20 cellular contexts compared by ENCODE assay signal in genomic region chr10:26647602-26648244, GRCh38.
"Had no signal": no experiment of that assay in that cellular context is flagged by ENCODE, and none has a peak within 500 bp of the region (broad histone marks: within the 10 kb centered on the region; RNA-seq: fewer than 3 reads in every experiment).

No MANE protein-coding gene starts in this region.

- H3K27ac ChIP-seq: epithelial cell of prostate, tibial nerve had no signal

- H3K9me3 ChIP-seq: tibial nerve had no signal

- H3K4me1 ChIP-seq: tibial nerve had no signal

- ATAC-seq: activated CD4-positive, CD25-positive, alpha-beta regulatory T cell treated with anti-CD3 and anti-CD28 coated beads, Interleukin-2, amount 50 U/mL, for 24 hours; activated naive CD8-positive, alpha-beta T cell treated with anti-CD3 and anti-CD28 coated beads, Interleukin-2, amount 50 U/mL, for 24 hours; activated T-helper 17 cell treated with anti-CD3 and anti-CD28 coated beads, Interleukin-2, amount 50 U/mL, for 72 hours; effector memory CD8-positive, alpha-beta T cell; left ventricle myocardium superior had no signal

- H3K36me3 ChIP-seq: tibial nerve had no signal

- DNase-seq: activated naive CD4-positive, alpha-beta T cell treated with anti-CD3 and anti-CD28 coated beads for 36 hours; activated naive CD8-positive, alpha-beta T cell treated with anti-CD3 and anti-CD28 coated beads, Interleukin-2, amount 50 U/mL, for 24 hours; activated T-cell treated with anti-CD3 and anti-CD28 coated beads for 4 hours; aorta; dermis blood vessel endothelial cell; effector memory CD8-positive, alpha-beta T cell; foreskin melanocyte; kidney glomerular epithelial cell; left ventricle myocardium superior; mesenchymal stem cell; nucleus accumbens; posterior cingulate gyrus; stimulated activated CD4-positive, alpha-beta T cell treated with anti-CD3 and anti-CD28 coated beads, Interleukin-4, amount 100 ng/mL, for 24 hours; stimulated activated naive CD4-positive, alpha-beta T cell treated with Interleukin-2 at 50 U/mL for 16 hours; substantia nigra had no signal

- FAIRE-seq: TTC549 had no signal

- H3K4me3 ChIP-seq: tibial nerve had no signal

- H3K27me3 ChIP-seq: tibial nerve had no signal
